Comparison of ENCODE assay signal across 17 cellular contexts in the genomic region with DNA sequence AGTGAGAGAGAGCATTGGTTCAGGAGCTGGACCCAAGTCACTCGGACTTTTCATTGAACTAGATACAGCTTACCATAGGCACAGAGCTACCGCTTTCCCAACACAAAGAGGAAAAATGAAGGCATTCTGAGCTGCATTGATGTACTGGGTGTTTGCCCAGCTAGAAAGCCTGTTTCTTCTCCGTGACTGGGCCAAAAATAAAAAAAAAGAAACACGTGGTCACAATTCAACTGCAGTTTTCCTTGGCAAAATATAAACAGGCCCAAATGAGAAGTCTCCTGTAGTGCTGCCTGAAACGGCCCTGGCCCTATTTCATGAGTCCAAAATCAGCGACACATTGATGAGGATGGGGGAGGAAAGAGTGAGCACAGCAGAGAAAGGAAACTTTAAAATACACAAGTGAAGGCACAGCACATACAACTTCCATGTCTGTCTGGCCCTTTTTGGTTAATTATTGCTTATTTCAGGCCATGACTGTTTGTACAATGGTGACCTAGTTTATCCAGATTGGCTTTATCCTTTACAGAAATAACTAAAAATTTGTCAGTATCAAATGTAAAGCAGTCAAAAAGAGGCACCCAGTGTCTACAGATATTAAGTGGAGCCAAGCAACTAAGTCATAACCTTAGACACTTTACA.
DNase-seq lines count a peak whose midpoint lies in the region; ATAC-seq, FAIRE-seq and TF ChIP-seq lines count a peak whose summit lies in the region.
"Had no signal": no experiment of that assay in that cellular context is flagged by ENCODE, and none has a peak within 500 bp of the region (broad histone marks: within the 10 kb centered on the region; RNA-seq: fewer than 3 reads in every experiment).

No MANE protein-coding gene starts in this region.

- WGBS in neuronal stem cell (ENCODE audit: extremely low coverage in 2 of 2, insufficient read length in 2 of 2, insufficient replicate concordance in 1 of 2), 2 donors = no CpG with 5 or more reads among the region's 6 CpGs

- no peak for TF ChIP-seq POLR2A in breast epithelium (IDR thresholded peaks at IDR 0.05)

- no peak overlapping the region for H3K18ac ChIP-seq in neuronal stem cell (ENCODE audit: low read length)

- H3K9ac ChIP-seq in neuronal stem cell (ENCODE audit: low read depth, low read length, poor library complexity) = no peak overlapping the region

- peaks cover 5 to 18% of the 10 kb centered on the region in 2 donors for H3K4me1 ChIP-seq in neuronal stem cell (ENCODE audit: control insufficient read depth in 2 of 2, insufficient read depth in 1 of 2, low read depth in 1 of 2, low read length in 2 of 2)
- no peaks in the 10 kb centered on the region for H3K4me1 ChIP-seq in breast epithelium

- H3K4me2 ChIP-seq in neuronal stem cell (ENCODE audit: insufficient read depth, low read length, poor library complexity, severe bottlenecking) = no peak overlapping the region

- no peak overlapping the region for H3K4ac ChIP-seq in neuronal stem cell (ENCODE audit: low read length)

- no peak overlapping the region for H3K14ac ChIP-seq in neuronal stem cell (ENCODE audit: low read length)

- no peak for TF ChIP-seq CTCF in breast epithelium (IDR thresholded peaks at IDR 0.05)

- H4K8ac ChIP-seq in neuronal stem cell (ENCODE audit: low read depth, low read length) = no peak overlapping the region

- no peak overlapping the region for H2BK5ac ChIP-seq in neuronal stem cell (ENCODE audit: low read length)

- H3K36me3 ChIP-seq in neuronal stem cell (replicated peaks in 1 of 2; ENCODE audit: control insufficient read depth in 2 of 2, insufficient read depth in 2 of 2, low read length in 2 of 2) = no peaks in the 10 kb centered on the region
- H3K36me3 ChIP-seq in breast epithelium = no peaks in the 10 kb centered on the region
- H3K36me3 ChIP-seq: HAP-1 had no signal

- H2BK12ac ChIP-seq in neuronal stem cell (ENCODE audit: low read length) = no peak overlapping the region

- H3K23ac ChIP-seq in neuronal stem cell (ENCODE audit: low read depth, low read length, poor library complexity) = no peak overlapping the region

- no peak overlapping the region for H4K91ac ChIP-seq in neuronal stem cell (ENCODE audit: low read depth, low read length, poor library complexity)

- H2AFZ ChIP-seq in neuronal stem cell (ENCODE audit: low read length) = no peak overlapping the region

- intact Hi-C loops in Right ventricle myocardium inferior (cut with DNase I) = no loop called here
- intact Hi-C loops in cardiac septum (cut with DNase I) = no loop called here
- intact Hi-C loops in left ventricle myocardium superior (cut with micrococcal nuclease) = no loop called here
- intact Hi-C loops in breast epithelium (cut with DNase I; ENCODE audit: low total_unique reads) = no loop called here

- H3K4me3 ChIP-seq in neuronal stem cell (ENCODE audit: low read length in 2 of 2) (no peak overlapping the region), breast epithelium (no peak overlapping the region)
- H3K4me3 ChIP-seq: HAP-1 had no signal

- ATAC-seq in Right ventricle myocardium inferior = peak; percentile 62
- ATAC-seq in left ventricle myocardium superior = peak; percentile 77
- no peak for ATAC-seq in HG03354 (IDR thresholded peaks at IDR 0.05; ENCODE audit: poor library complexity, severe bottlenecking, unreplicated experiment)

- H2AK5ac ChIP-seq in neuronal stem cell (ENCODE audit: low read depth, low read length) = no peak overlapping the region

- no peak overlapping the region for H2BK15ac ChIP-seq in neuronal stem cell (ENCODE audit: low read length)

- no peak for FAIRE-seq in HTR-8/SVneo (lab: Jason Lieb, UNC)
- FAIRE-seq: endometrium, small intestine had no signal

- no peaks in the 10 kb centered on the region for H3K79me1 ChIP-seq in neuronal stem cell (ENCODE audit: low read depth, low read length)

- DNase-seq in Right ventricle myocardium inferior (ENCODE audit: missing footprints) = no peak
- DNase-seq in cardiac septum (ENCODE audit: low spot score) = no peak
- no peak for DNase-seq in left ventricle myocardium superior
- DNase-seq in neuronal stem cell (ENCODE audit: low spot score) = no peak
- DNase-seq in breast epithelium (ENCODE audit: low spot score in 2 of 2) = no peak
- no peak for DNase-seq in HTR-8/SVneo (ENCODE audit: insufficient read length, low spot score)
- DNase-seq in activated CD4-positive, alpha-beta T cell treated with anti-CD3 and anti-CD28 coated beads, Interleukin-2, amount 50 U/mL, for 4 hours = no peak
- DNase-seq: activated naive CD4-positive, alpha-beta T cell; CD4-positive, alpha-beta memory T cell; NCI-H1436 treated with DMSO at 0.1 percent for 48 hours; small intestine; SW 1271 had no signal

- no peaks in the 10 kb centered on the region for H3K9me3 ChIP-seq in neuronal stem cell (replicated peaks in 1 of 2; ENCODE audit: control insufficient read depth in 2 of 2, insufficient read depth in 1 of 2, low read depth in 1 of 2, low read length in 2 of 2)
- no peaks in the 10 kb centered on the region for H3K9me3 ChIP-seq in breast epithelium
- H3K9me3 ChIP-seq: HAP-1 had no signal

- no peaks in the 10 kb centered on the region for H3K27me3 ChIP-seq in neuronal stem cell (ENCODE audit: control insufficient read depth in 3 of 3, insufficient read depth in 3 of 3, low read depth in 1 of 3, low read length in 3 of 3)
- H3K27me3 ChIP-seq in breast epithelium = no peaks in the 10 kb centered on the region

- H3K27ac ChIP-seq in neuronal stem cell (replicated peaks; ENCODE audit: low read length) (peak overlapping the region; percentile 0), breast epithelium (peak overlapping the region in 1 of 2 donors; percentile 28)
- H3K27ac ChIP-seq: 22Rv1, VCaP had no signal

- no peak overlapping the region for H2BK120ac ChIP-seq in neuronal stem cell (ENCODE audit: low read depth, low read length)
